Comparison of ENCODE assay signal across 2 cellular contexts in the genomic region with DNA sequence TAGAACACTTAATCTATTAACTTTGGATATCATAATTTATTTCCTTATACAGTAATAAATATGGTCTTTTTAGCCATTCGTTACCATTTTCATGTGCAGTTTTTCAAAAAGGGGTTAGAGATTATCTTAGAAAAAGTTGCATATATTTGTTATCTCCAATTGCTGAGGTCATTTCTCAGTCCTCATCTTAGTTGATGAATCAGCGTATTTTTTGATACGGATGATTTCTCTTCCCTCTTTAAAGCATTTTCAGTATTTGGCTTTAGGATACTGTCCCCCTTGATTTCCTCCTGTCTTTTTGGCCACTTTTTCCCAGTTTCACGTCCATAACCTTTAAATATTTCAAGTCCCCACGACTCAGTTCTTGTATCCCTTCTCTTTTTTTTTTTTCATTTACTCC.
A peak's percentile ranks its signal among the peaks of the same experiment; 100 is the strongest.
TF ChIP-seq lines count a peak whose summit lies in the region.

No MANE protein-coding gene starts in this region.

TF ChIP-seq in A549, 52 proteins besides CTCF, POLR2A, EP300 and RAD21:
- TF ChIP-seq MAFK (IDR thresholded peaks at IDR 0.05; ENCODE audit: partially characterized antibody) (peak; percentile 91), KDM5A (IDR thresholded peaks at IDR 0.05) (no peak), BHLHE40 (IDR thresholded peaks at IDR 0.05; ENCODE audit: low read depth, low read length) (no peak)

TF ChIP-seq in WTC11, 78 proteins besides CTCF, POLR2A, EP300 and RAD21:
- TF ChIP-seq NR1H2 (CRISPR knock-in tag; IDR thresholded peaks at IDR 0.05) (no peak), TP53 (CRISPR knock-in tag; IDR thresholded peaks at IDR 0.05) (no peak), ZNF396 (CRISPR knock-in tag; IDR thresholded peaks at IDR 0.05; ENCODE audit: borderline replicate concordance) (no peak), TEAD4 (CRISPR knock-in tag; IDR thresholded peaks at IDR 0.05) (no peak), CREB1 (CRISPR knock-in tag; IDR thresholded peaks at IDR 0.05) (no peak), TEAD1 (CRISPR knock-in tag; IDR thresholded peaks at IDR 0.05) (no peak), SMAD4 (CRISPR knock-in tag; IDR thresholded peaks at IDR 0.05) (no peak), NFYB (CRISPR knock-in tag; conservative IDR thresholded peaks at IDR 0.05; ENCODE audit: low read depth) (no peak)
- TF ChIP-seq, protein P1, sequence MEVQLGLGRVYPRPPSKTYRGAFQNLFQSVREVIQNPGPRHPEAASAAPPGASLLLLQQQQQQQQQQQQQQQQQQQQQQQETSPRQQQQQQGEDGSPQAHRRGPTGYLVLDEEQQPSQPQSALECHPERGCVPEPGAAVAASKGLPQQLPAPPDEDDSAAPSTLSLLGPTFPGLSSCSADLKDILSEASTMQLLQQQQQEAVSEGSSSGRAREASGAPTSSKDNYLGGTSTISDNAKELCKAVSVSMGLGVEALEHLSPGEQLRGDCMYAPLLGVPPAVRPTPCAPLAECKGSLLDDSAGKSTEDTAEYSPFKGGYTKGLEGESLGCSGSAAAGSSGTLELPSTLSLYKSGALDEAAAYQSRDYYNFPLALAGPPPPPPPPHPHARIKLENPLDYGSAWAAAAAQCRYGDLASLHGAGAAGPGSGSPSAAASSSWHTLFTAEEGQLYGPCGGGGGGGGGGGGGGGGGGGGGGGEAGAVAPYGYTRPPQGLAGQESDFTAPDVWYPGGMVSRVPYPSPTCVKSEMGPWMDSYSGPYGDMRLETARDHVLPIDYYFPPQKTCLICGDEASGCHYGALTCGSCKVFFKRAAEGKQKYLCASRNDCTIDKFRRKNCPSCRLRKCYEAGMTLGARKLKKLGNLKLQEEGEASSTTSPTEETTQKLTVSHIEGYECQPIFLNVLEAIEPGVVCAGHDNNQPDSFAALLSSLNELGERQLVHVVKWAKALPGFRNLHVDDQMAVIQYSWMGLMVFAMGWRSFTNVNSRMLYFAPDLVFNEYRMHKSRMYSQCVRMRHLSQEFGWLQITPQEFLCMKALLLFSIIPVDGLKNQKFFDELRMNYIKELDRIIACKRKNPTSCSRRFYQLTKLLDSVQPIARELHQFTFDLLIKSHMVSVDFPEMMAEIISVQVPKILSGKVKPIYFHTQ (CRISPR knock-in tag; IDR thresholded peaks at IDR 0.05) = no peak
- TF ChIP-seq, protein P2, sequence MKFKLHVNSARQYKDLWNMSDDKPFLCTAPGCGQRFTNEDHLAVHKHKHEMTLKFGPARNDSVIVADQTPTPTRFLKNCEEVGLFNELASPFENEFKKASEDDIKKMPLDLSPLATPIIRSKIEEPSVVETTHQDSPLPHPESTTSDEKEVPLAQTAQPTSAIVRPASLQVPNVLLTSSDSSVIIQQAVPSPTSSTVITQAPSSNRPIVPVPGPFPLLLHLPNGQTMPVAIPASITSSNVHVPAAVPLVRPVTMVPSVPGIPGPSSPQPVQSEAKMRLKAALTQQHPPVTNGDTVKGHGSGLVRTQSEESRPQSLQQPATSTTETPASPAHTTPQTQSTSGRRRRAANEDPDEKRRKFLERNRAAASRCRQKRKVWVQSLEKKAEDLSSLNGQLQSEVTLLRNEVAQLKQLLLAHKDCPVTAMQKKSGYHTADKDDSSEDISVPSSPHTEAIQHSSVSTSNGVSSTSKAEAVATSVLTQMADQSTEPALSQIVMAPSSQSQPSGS (CRISPR knock-in tag; IDR thresholded peaks at IDR 0.05; ENCODE audit: borderline replicate concordance, low read depth) = no peak
- TF ChIP-seq, protein P3, sequence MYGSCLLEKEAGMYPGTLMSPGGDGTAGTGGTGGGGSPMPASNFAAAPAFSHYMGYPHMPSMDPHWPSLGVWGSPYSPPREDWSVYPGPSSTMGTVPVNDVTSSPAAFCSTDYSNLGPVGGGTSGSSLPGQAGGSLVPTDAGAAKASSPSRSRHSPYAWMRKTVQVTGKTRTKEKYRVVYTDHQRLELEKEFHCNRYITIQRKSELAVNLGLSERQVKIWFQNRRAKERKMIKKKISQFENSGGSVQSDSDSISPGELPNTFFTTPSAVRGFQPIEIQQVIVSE (CRISPR knock-in tag; IDR thresholded peaks at IDR 0.05; ENCODE audit: borderline replicate concordance) = no peak
- TF ChIP-seq, protein P4, sequence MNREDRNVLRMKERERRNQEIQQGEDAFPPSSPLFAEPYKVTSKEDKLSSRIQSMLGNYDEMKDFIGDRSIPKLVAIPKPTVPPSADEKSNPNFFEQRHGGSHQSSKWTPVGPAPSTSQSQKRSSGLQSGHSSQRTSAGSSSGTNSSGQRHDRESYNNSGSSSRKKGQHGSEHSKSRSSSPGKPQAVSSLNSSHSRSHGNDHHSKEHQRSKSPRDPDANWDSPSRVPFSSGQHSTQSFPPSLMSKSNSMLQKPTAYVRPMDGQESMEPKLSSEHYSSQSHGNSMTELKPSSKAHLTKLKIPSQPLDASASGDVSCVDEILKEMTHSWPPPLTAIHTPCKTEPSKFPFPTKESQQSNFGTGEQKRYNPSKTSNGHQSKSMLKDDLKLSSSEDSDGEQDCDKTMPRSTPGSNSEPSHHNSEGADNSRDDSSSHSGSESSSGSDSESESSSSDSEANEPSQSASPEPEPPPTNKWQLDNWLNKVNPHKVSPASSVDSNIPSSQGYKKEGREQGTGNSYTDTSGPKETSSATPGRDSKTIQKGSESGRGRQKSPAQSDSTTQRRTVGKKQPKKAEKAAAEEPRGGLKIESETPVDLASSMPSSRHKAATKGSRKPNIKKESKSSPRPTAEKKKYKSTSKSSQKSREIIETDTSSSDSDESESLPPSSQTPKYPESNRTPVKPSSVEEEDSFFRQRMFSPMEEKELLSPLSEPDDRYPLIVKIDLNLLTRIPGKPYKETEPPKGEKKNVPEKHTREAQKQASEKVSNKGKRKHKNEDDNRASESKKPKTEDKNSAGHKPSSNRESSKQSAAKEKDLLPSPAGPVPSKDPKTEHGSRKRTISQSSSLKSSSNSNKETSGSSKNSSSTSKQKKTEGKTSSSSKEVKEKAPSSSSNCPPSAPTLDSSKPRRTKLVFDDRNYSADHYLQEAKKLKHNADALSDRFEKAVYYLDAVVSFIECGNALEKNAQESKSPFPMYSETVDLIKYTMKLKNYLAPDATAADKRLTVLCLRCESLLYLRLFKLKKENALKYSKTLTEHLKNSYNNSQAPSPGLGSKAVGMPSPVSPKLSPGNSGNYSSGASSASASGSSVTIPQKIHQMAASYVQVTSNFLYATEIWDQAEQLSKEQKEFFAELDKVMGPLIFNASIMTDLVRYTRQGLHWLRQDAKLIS (CRISPR knock-in tag; IDR thresholded peaks at IDR 0.05; ENCODE audit: borderline replicate concordance) = no peak
- TF ChIP-seq, protein P5, sequence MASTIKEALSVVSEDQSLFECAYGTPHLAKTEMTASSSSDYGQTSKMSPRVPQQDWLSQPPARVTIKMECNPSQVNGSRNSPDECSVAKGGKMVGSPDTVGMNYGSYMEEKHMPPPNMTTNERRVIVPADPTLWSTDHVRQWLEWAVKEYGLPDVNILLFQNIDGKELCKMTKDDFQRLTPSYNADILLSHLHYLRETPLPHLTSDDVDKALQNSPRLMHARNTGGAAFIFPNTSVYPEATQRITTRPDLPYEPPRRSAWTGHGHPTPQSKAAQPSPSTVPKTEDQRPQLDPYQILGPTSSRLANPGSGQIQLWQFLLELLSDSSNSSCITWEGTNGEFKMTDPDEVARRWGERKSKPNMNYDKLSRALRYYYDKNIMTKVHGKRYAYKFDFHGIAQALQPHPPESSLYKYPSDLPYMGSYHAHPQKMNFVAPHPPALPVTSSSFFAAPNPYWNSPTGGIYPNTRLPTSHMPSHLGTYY (CRISPR knock-in tag; IDR thresholded peaks at IDR 0.05) = no peak
